In genomic region chr11:100761806-100762205, GRCh38 we compare ENCODE assay signal across 24 cellular contexts.
"Had no signal": no experiment of that assay in that cellular context is flagged by ENCODE, and none has a peak within 500 bp of the region (broad histone marks: within the 10 kb centered on the region; RNA-seq: fewer than 3 reads in every experiment).

No MANE protein-coding gene starts in this region.

- DNase-seq: activated CD4-positive, alpha-beta memory T cell treated with anti-CD3 and anti-CD28 coated beads for 36 hours; activated CD4-positive, alpha-beta T cell treated with anti-CD3 and anti-CD28 coated beads for 4 hours; activated CD4-positive, CD25-positive, alpha-beta regulatory T cell; activated naive CD4-positive, alpha-beta T cell treated with Interleukin-2 at 50 U/mL for 16 hours; activated naive CD8-positive, alpha-beta T cell treated with anti-CD3 and anti-CD28 coated beads, Interleukin-2, amount 10 ng/mL, durations not matched to agents 7 days and 5 days; activated T-cell treated with anti-CD3 and anti-CD28 coated beads, Interleukin-2, amount 50 U/mL, for 48 hours; amniotic stem cell; cerebellar nuclear complex; effector CD4-positive, alpha-beta T cell; heart left ventricle; left colon; mesenchymal stem cell; mucosa of descending colon; nucleus accumbens; right lobe of liver; small intestine; stimulated activated CD4-positive, alpha-beta T cell treated with anti-CD3 and anti-CD28 coated beads, Interleukin-15, amount 100 ng/mL, for 24 hours; stomach; T-helper 9 cell; trophoblast cell; uterus had no signal

- H3K36me3 ChIP-seq: gastroesophageal sphincter, heart left ventricle, right lobe of liver, stomach, suprapubic skin, uterus had no signal

- H3K4me3 ChIP-seq: gastroesophageal sphincter, heart left ventricle, mucosa of descending colon, right lobe of liver, stomach, suprapubic skin, uterus had no signal

- H3K4me1 ChIP-seq: suprapubic skin, uterus had no signal

- H3K9me3 ChIP-seq: gastroesophageal sphincter, heart left ventricle, mucosa of descending colon, right lobe of liver, stomach, suprapubic skin, uterus had no signal

- H3K27me3 ChIP-seq: gastroesophageal sphincter, heart left ventricle, right lobe of liver, stomach, suprapubic skin, uterus had no signal

- H3K27ac ChIP-seq: gastroesophageal sphincter, heart left ventricle, right lobe of liver, suprapubic skin, uterus had no signal

- ATAC-seq: gastroesophageal sphincter; right lobe of liver; stimulated activated memory B cell treated with anti-CD40 and anti-IgM and Interleukin-4, amounts not matched to agents 10 μg/mL and 1 μg/mL and 100 μg/mL, for 72 hours had no signal
